In genomic region chr7:102898532-102898859, GRCh38 we compare ENCODE assay signal across 16 cellular contexts.
"Had no signal": no experiment of that assay in that cellular context is flagged by ENCODE, and none has a peak within 500 bp of the region (broad histone marks: within the 10 kb centered on the region; RNA-seq: fewer than 3 reads in every experiment).

No MANE protein-coding gene starts in this region.

- H3K36me3 Mint-ChIP-seq: activated CD8-positive, alpha-beta memory T cell treated with anti-CD3 and anti-CD28 coated beads, Interleukin-2, amount 10 ng/mL, durations not matched to agents 7 days and 5 days; brain; natural killer cell treated with Interleukin-12 subunit alpha and Interleukin-12 subunit beta and Interleukin-15 and Interleukin-18, amount 100 ng/mL, for 72 hours; stimulated activated memory B cell treated with anti-CD40 and anti-IgM and Interleukin-4, amounts not matched to agents 10 μg/mL and 1 μg/mL and 100 μg/mL, for 72 hours had no signal

- H3K4me3 Mint-ChIP-seq: activated B cell treated with CpG ODN at 0.5 μM for 24 hours; activated CD4-positive, alpha-beta memory T cell treated with anti-CD3 and anti-CD28 coated beads, Interleukin-2, amount 10 ng/mL, durations not matched to agents 7 days and 5 days; activated CD8-positive, alpha-beta memory T cell treated with anti-CD3 and anti-CD28 coated beads, Interleukin-2, amount 10 ng/mL, durations not matched to agents 7 days and 5 days; activated T-helper 17 cell treated with anti-CD3 and anti-CD28 coated beads, Interleukin-2, amount 50 U/mL, for 72 hours; brain; natural killer cell treated with Interleukin-12 subunit alpha and Interleukin-12 subunit beta and Interleukin-15 and Interleukin-18, amount 100 ng/mL, for 72 hours; stimulated activated memory B cell treated with anti-CD40 and anti-IgM and Interleukin-4, amounts not matched to agents 10 μg/mL and 1 μg/mL and 100 μg/mL, for 72 hours had no signal

- ATAC-seq: activated CD8-positive, alpha-beta memory T cell treated with anti-CD3 and anti-CD28 coated beads, Interleukin-2, amount 10 ng/mL, durations not matched to agents 7 days and 5 days; activated T-helper 17 cell treated with anti-CD3 and anti-CD28 coated beads, Interleukin-2, amount 50 U/mL, for 72 hours; left lobe of liver; natural killer cell treated with Interleukin-12 subunit alpha and Interleukin-12 subunit beta and Interleukin-15 and Interleukin-18, amount 100 ng/mL, for 72 hours; stimulated activated memory B cell treated with anti-CD40 and anti-IgM and Interleukin-4, amounts not matched to agents 10 μg/mL and 1 μg/mL and 100 μg/mL, for 72 hours had no signal

- H3K4me1 Mint-ChIP-seq: activated B cell treated with CpG ODN at 0.5 μM for 24 hours; activated CD4-positive, alpha-beta memory T cell treated with anti-CD3 and anti-CD28 coated beads, Interleukin-2, amount 10 ng/mL, durations not matched to agents 7 days and 5 days; activated CD8-positive, alpha-beta memory T cell treated with anti-CD3 and anti-CD28 coated beads, Interleukin-2, amount 10 ng/mL, durations not matched to agents 7 days and 5 days; activated T-helper 17 cell treated with anti-CD3 and anti-CD28 coated beads, Interleukin-2, amount 50 U/mL, for 72 hours; stimulated activated memory B cell treated with anti-CD40 and anti-IgM and Interleukin-4, amounts not matched to agents 10 μg/mL and 1 μg/mL and 100 μg/mL, for 72 hours had no signal

- H3K9me3 Mint-ChIP-seq: activated B cell treated with CpG ODN at 0.5 μM for 24 hours; activated CD4-positive, alpha-beta memory T cell treated with anti-CD3 and anti-CD28 coated beads, Interleukin-2, amount 10 ng/mL, durations not matched to agents 7 days and 5 days; natural killer cell treated with Interleukin-12 subunit alpha and Interleukin-12 subunit beta and Interleukin-15 and Interleukin-18, amount 100 ng/mL, for 72 hours; stimulated activated memory B cell treated with anti-CD40 and anti-IgM and Interleukin-4, amounts not matched to agents 10 μg/mL and 1 μg/mL and 100 μg/mL, for 72 hours had no signal

- H3K27ac Mint-ChIP-seq: activated B cell treated with CpG ODN at 0.5 μM for 24 hours; activated CD4-positive, alpha-beta memory T cell treated with anti-CD3 and anti-CD28 coated beads, Interleukin-2, amount 10 ng/mL, durations not matched to agents 7 days and 5 days; activated CD8-positive, alpha-beta memory T cell treated with anti-CD3 and anti-CD28 coated beads, Interleukin-2, amount 10 ng/mL, durations not matched to agents 7 days and 5 days; activated T-helper 17 cell treated with anti-CD3 and anti-CD28 coated beads, Interleukin-2, amount 50 U/mL, for 72 hours; brain; natural killer cell treated with Interleukin-12 subunit alpha and Interleukin-12 subunit beta and Interleukin-15 and Interleukin-18, amount 100 ng/mL, for 72 hours; stimulated activated memory B cell treated with anti-CD40 and anti-IgM and Interleukin-4, amounts not matched to agents 10 μg/mL and 1 μg/mL and 100 μg/mL, for 72 hours had no signal

- DNase-seq: activated B cell treated with CpG ODN at 0.5 μM for 24 hours; activated CD4-positive, alpha-beta memory T cell treated with anti-CD3 and anti-CD28 coated beads, Interleukin-2, amount 10 ng/mL, durations not matched to agents 7 days and 5 days; activated CD4-positive, alpha-beta T cell treated with anti-CD3 and anti-CD28 coated beads for 4 hours; activated CD8-positive, alpha-beta memory T cell treated with anti-CD3 and anti-CD28 coated beads, Interleukin-2, amount 10 ng/mL, durations not matched to agents 7 days and 5 days; activated naive CD4-positive, alpha-beta T cell treated with Interleukin-2 at 50 U/mL for 16 hours; caudate nucleus; foreskin melanocyte; nucleus accumbens; sigmoid colon; stimulated activated CD4-positive, alpha-beta T cell treated with anti-CD3 and anti-CD28 coated beads, Interleukin-4, amount 100 ng/mL, for 4 hours; testis had no signal

- H3K27me3 Mint-ChIP-seq: activated B cell treated with CpG ODN at 0.5 μM for 24 hours; activated T-helper 17 cell treated with anti-CD3 and anti-CD28 coated beads, Interleukin-2, amount 50 U/mL, for 72 hours; stimulated activated memory B cell treated with anti-CD40 and anti-IgM and Interleukin-4, amounts not matched to agents 10 μg/mL and 1 μg/mL and 100 μg/mL, for 72 hours had no signal
